In genomic region chr14:35824446-35825165, GRCh38 we compare ENCODE assay signal across 7 cellular contexts. TPM values are rescaled to one million over a fixed set of nuclear protein-coding genes. Genes with fewer than 3 reads are reported as not detected.
A peak's percentile ranks its signal among the peaks of the same experiment; 100 is the strongest.
DNase-seq lines count a peak whose midpoint lies in the region; ATAC-seq and TF ChIP-seq lines count a peak whose summit lies in the region.
"Not testable (repeated sequence)": the region's sequence is repeated elsewhere in the genome, so short reads cannot be mapped to it uniquely, and the experiment has no call there.

No MANE protein-coding gene starts in this region.

- H3K36me3 Mint-ChIP-seq in T-helper 2 cell treated with Interferon-gamma antibody and Interleukin-4, amounts not matched to agents 5 μg/mL and 100 μg/mL, for 36 hours (ENCODE audit: low read depth); activated CD8-positive, alpha-beta T cell treated with anti-CD3 and anti-CD28 coated beads, Interleukin-2, amount 10 ng/mL, durations not matched to agents 7 days and 5 days (ENCODE audit: low read depth); activated naive CD4-positive, alpha-beta T cell treated with anti-CD3 and anti-CD28 coated beads, Interleukin-2, amount 10 ng/mL, durations not matched to agents 7 days and 5 days; stimulated activated memory B cell treated with anti-CD40 and anti-IgM and Interleukin-4, amounts not matched to agents 10 μg/mL and 1 μg/mL and 100 μg/mL, for 72 hours: not testable (repeated sequence)
- peaks cover 13% of the 10 kb centered on the region for H3K36me3 Mint-ChIP-seq in dendritic cell treated with granulocyte-macrophage colony-stimulating factor and Interleukin-4, amounts not matched to agents 40 ng/mL and 50 ng/mL, for 4 days (ENCODE audit: low read depth)

- peaks cover 22% of the 10 kb centered on the region for H3K4me1 Mint-ChIP-seq in T-helper 2 cell treated with Interferon-gamma antibody and Interleukin-4, amounts not matched to agents 5 μg/mL and 100 μg/mL, for 36 hours (ENCODE audit: low read depth)
- peaks cover 26% of the 10 kb centered on the region for H3K4me1 Mint-ChIP-seq in activated CD8-positive, alpha-beta T cell treated with anti-CD3 and anti-CD28 coated beads, Interleukin-2, amount 10 ng/mL, durations not matched to agents 7 days and 5 days (ENCODE audit: low read depth)
- peaks cover 31% of the 10 kb centered on the region for H3K4me1 Mint-ChIP-seq in activated naive CD4-positive, alpha-beta T cell treated with anti-CD3 and anti-CD28 coated beads, Interleukin-2, amount 10 ng/mL, durations not matched to agents 7 days and 5 days
- H3K4me1 Mint-ChIP-seq in dendritic cell treated with granulocyte-macrophage colony-stimulating factor and Interleukin-4, amounts not matched to agents 40 ng/mL and 50 ng/mL, for 4 days (ENCODE audit: low read depth) = peaks cover 17% of the 10 kb centered on the region
- peaks cover 17% of the 10 kb centered on the region for H3K4me1 Mint-ChIP-seq in stimulated activated memory B cell treated with anti-CD40 and anti-IgM and Interleukin-4, amounts not matched to agents 10 μg/mL and 1 μg/mL and 100 μg/mL, for 72 hours

- not testable (repeated sequence) for H4K20me1 ChIP-seq in DOHH2 (ENCODE audit: control insufficient read depth, insufficient read depth, low read depth, low read length)

- H3K4me1 ChIP-seq in DOHH2 (ENCODE audit: control insufficient read depth, low read length); lower lobe of right lung: not testable (repeated sequence)

- intact Hi-C loops in dendritic cell treated with granulocyte-macrophage colony-stimulating factor and Interleukin-4, amounts not matched to agents 40 ng/mL and 50 ng/mL, for 4 days (cut with micrococcal nuclease) = loop anchor here (5.0 kb wide), 1 partner anchor 498 kb away; the partner anchor contains the start of gene MBIP
- intact Hi-C loops in lower lobe of right lung (cut with DNase I) = not testable (repeated sequence)

- H3K4me3 ChIP-seq in DOHH2 (ENCODE audit: low read length) (peak overlapping the region; percentile 90), lower lobe of right lung (peak overlapping the region; percentile 95)

- not testable (repeated sequence) for H3K27ac Mint-ChIP-seq in T-helper 2 cell treated with Interferon-gamma antibody and Interleukin-4, amounts not matched to agents 5 μg/mL and 100 μg/mL, for 36 hours; activated CD8-positive, alpha-beta T cell treated with anti-CD3 and anti-CD28 coated beads, Interleukin-2, amount 10 ng/mL, durations not matched to agents 7 days and 5 days; activated naive CD4-positive, alpha-beta T cell treated with anti-CD3 and anti-CD28 coated beads, Interleukin-2, amount 10 ng/mL, durations not matched to agents 7 days and 5 days
- peak overlapping the region; percentile 93 for H3K27ac Mint-ChIP-seq in dendritic cell treated with granulocyte-macrophage colony-stimulating factor and Interleukin-4, amounts not matched to agents 40 ng/mL and 50 ng/mL, for 4 days
- peak overlapping the region; percentile 87 for H3K27ac Mint-ChIP-seq in stimulated activated memory B cell treated with anti-CD40 and anti-IgM and Interleukin-4, amounts not matched to agents 10 μg/mL and 1 μg/mL and 100 μg/mL, for 72 hours

- H3K27ac ChIP-seq in DOHH2 (ENCODE audit: low read depth, low read length); lower lobe of right lung: not testable (repeated sequence)

- H3K79me2 ChIP-seq in DOHH2 (ENCODE audit: control insufficient read depth, low read length) = peaks cover 26% of the 10 kb centered on the region

- H3K9me2 ChIP-seq in DOHH2 (replicated peaks; ENCODE audit: control insufficient read depth, low read length) = not testable (repeated sequence)

- TF ChIP-seq CTCF in DOHH2 (IDR thresholded peaks at IDR 0.05; ENCODE audit: low read depth, low read length, poor library complexity, severe bottlenecking); lower lobe of right lung (IDR thresholded peaks at IDR 0.05): not testable (repeated sequence)

- not testable (repeated sequence) for H3K9me3 Mint-ChIP-seq in T-helper 2 cell treated with Interferon-gamma antibody and Interleukin-4, amounts not matched to agents 5 μg/mL and 100 μg/mL, for 36 hours; activated CD8-positive, alpha-beta T cell treated with anti-CD3 and anti-CD28 coated beads, Interleukin-2, amount 10 ng/mL, durations not matched to agents 7 days and 5 days (ENCODE audit: insufficient read depth); activated naive CD4-positive, alpha-beta T cell treated with anti-CD3 and anti-CD28 coated beads, Interleukin-2, amount 10 ng/mL, durations not matched to agents 7 days and 5 days; dendritic cell treated with granulocyte-macrophage colony-stimulating factor and Interleukin-4, amounts not matched to agents 40 ng/mL and 50 ng/mL, for 4 days; stimulated activated memory B cell treated with anti-CD40 and anti-IgM and Interleukin-4, amounts not matched to agents 10 μg/mL and 1 μg/mL and 100 μg/mL, for 72 hours

- H3K36me3 ChIP-seq in DOHH2 (ENCODE audit: control insufficient read depth, low read length); lower lobe of right lung: not testable (repeated sequence)

- not testable (repeated sequence) for H3K9me3 ChIP-seq in DOHH2 (ENCODE audit: control insufficient read depth, insufficient read depth, low read length); lower lobe of right lung

- peak overlapping the region; percentile 94 for H3K4me3 Mint-ChIP-seq in T-helper 2 cell treated with Interferon-gamma antibody and Interleukin-4, amounts not matched to agents 5 μg/mL and 100 μg/mL, for 36 hours
- peak overlapping the region; percentile 72 for H3K4me3 Mint-ChIP-seq in activated CD8-positive, alpha-beta T cell treated with anti-CD3 and anti-CD28 coated beads, Interleukin-2, amount 10 ng/mL, durations not matched to agents 7 days and 5 days
- peak overlapping the region; percentile 89 for H3K4me3 Mint-ChIP-seq in activated naive CD4-positive, alpha-beta T cell treated with anti-CD3 and anti-CD28 coated beads, Interleukin-2, amount 10 ng/mL, durations not matched to agents 7 days and 5 days
- peak overlapping the region; percentile 74 for H3K4me3 Mint-ChIP-seq in dendritic cell treated with granulocyte-macrophage colony-stimulating factor and Interleukin-4, amounts not matched to agents 40 ng/mL and 50 ng/mL, for 4 days
- H3K4me3 Mint-ChIP-seq in stimulated activated memory B cell treated with anti-CD40 and anti-IgM and Interleukin-4, amounts not matched to agents 10 μg/mL and 1 μg/mL and 100 μg/mL, for 72 hours = peak overlapping the region; percentile 89

- H3F3A ChIP-seq in DOHH2 (ENCODE audit: control insufficient read depth, insufficient read depth) = not testable (repeated sequence)

- peak overlapping the region; percentile 52; the same call in 1 of the 2 replicates for H3K4me2 ChIP-seq in DOHH2 (ENCODE audit: low read length)

- CTCF ChIA-PET in activated CD8-positive, alpha-beta T cell treated with anti-CD3 and anti-CD28 coated beads, Interleukin-2, amount 10 ng/mL, durations not matched to agents 7 days and 5 days (lab: Charles Lee) = interaction anchor here (2.0 to 2.5 kb wide), 2 partner anchors 7 to 11 kb away, joined by 12 to 14 read pairs; no protein-coding TSS in a partner anchor
- CTCF ChIA-PET in activated naive CD4-positive, alpha-beta T cell treated with anti-CD3 and anti-CD28 coated beads, Interleukin-2, amount 10 ng/mL, durations not matched to agents 7 days and 5 days (lab: Charles Lee) = not testable (repeated sequence)

- not testable (repeated sequence) for H3K27me3 ChIP-seq in DOHH2 (ENCODE audit: control insufficient read depth, low read length); lower lobe of right lung (ENCODE audit: low read depth)

- DNase-seq in T-helper 2 cell treated with Interferon-gamma antibody and Interleukin-4, amounts not matched to agents 5 μg/mL and 100 μg/mL, for 36 hours (ENCODE audit: low spot score); activated CD8-positive, alpha-beta T cell treated with anti-CD3 and anti-CD28 coated beads, Interleukin-2, amount 10 ng/mL, durations not matched to agents 7 days and 5 days; activated naive CD4-positive, alpha-beta T cell treated with anti-CD3 and anti-CD28 coated beads, Interleukin-2, amount 10 ng/mL, durations not matched to agents 7 days and 5 days; lower lobe of right lung: not testable (repeated sequence)

- H3K27me3 Mint-ChIP-seq in T-helper 2 cell treated with Interferon-gamma antibody and Interleukin-4, amounts not matched to agents 5 μg/mL and 100 μg/mL, for 36 hours (ENCODE audit: low read depth); activated CD8-positive, alpha-beta T cell treated with anti-CD3 and anti-CD28 coated beads, Interleukin-2, amount 10 ng/mL, durations not matched to agents 7 days and 5 days (ENCODE audit: low read depth); dendritic cell treated with granulocyte-macrophage colony-stimulating factor and Interleukin-4, amounts not matched to agents 40 ng/mL and 50 ng/mL, for 4 days; stimulated activated memory B cell treated with anti-CD40 and anti-IgM and Interleukin-4, amounts not matched to agents 10 μg/mL and 1 μg/mL and 100 μg/mL, for 72 hours: not testable (repeated sequence)
- peaks cover 15% of the 10 kb centered on the region for H3K27me3 Mint-ChIP-seq in activated naive CD4-positive, alpha-beta T cell treated with anti-CD3 and anti-CD28 coated beads, Interleukin-2, amount 10 ng/mL, durations not matched to agents 7 days and 5 days

- POLR2A ChIA-PET in activated CD8-positive, alpha-beta T cell treated with anti-CD3 and anti-CD28 coated beads, Interleukin-2, amount 10 ng/mL, durations not matched to agents 7 days and 5 days (lab: Charles Lee) = not testable (repeated sequence)

- not testable (repeated sequence) for ATAC-seq in activated CD8-positive, alpha-beta T cell treated with anti-CD3 and anti-CD28 coated beads, Interleukin-2, amount 10 ng/mL, durations not matched to agents 7 days and 5 days; lower lobe of right lung; stimulated activated memory B cell treated with anti-CD40 and anti-IgM and Interleukin-4, amounts not matched to agents 10 μg/mL and 1 μg/mL and 100 μg/mL, for 72 hours

RNA-seq across cellular contexts. Expression of gene BRMS1L, which starts 1.5 kb away (rescaled TPM):
- total RNA-seq in activated CD8-positive, alpha-beta T cell treated with anti-CD3 and anti-CD28 coated beads, Interleukin-2, amount 10 ng/mL, durations not matched to agents 7 days and 5 days = 1 to 10 TPM; 5.1 to 5.5 TPM
- total RNA-seq in lower lobe of right lung = 5.5 TPM

RNA-seq across cellular contexts. Expression of gene RALGAPA1, which starts 15.5 kb away (rescaled TPM):
- total RNA-seq in activated CD8-positive, alpha-beta T cell treated with anti-CD3 and anti-CD28 coated beads, Interleukin-2, amount 10 ng/mL, durations not matched to agents 7 days and 5 days = 10 to 100 TPM; 29.5 to 31.7 TPM
- 64.9 TPM for total RNA-seq in lower lobe of right lung
